Comparison of ENCODE assay signal across 8 cellular contexts in the genomic region with DNA sequence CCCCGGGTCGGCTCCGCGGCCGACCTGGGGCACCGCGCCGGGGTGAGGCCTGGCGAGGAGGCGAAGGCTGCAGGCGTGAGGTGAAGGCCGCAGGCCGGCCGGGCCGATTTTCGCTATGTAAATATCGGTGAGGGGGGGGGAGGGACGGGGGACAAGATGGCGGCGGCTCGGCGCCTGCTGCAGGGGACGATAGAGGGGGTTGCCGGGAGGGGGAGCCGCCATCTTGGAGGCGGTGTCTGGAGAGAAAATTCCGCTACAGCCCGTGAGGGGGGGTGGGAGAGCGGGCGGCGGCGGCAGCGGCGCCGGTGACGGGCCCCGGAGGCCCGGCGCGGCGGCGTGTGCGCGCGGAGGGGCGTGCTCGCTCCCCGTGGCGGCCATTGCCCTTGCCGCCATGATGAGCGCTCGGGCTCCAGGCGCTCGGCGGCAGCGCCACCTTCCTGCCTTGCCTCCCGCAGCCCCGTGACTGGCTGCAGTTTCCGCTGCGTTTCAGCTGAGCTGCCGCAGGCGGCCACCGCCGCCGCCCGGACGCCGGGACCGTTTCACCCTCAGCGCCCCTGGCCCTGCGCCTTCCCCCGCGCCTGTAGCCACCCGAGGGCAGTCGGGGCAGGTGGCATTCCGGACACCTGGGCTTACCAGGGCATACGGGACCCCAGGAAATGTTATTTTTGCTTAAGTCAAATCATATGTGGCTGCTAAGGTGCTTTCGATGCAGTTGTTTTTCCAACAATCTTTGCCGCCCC. TPM values are rescaled to one million over a fixed set of nuclear protein-coding genes. Genes with fewer than 3 reads are reported as not detected.
DNase-seq lines count a peak whose midpoint lies in the region; ATAC-seq and TF ChIP-seq lines count a peak whose summit lies in the region.

No MANE protein-coding gene starts in this region.

- H3K4me3 Mint-ChIP-seq in GM23338 = peak overlapping the region; percentile 91

- TF ChIP-seq CTCF in GM23338 (conservative IDR thresholded peaks at IDR 0.05; ENCODE audit: low read depth in 2 of 2) = peak in 1 of 2 experiments; percentile 37; a peak in 2 of 4 replicates
- peak; percentile 37 for TF ChIP-seq CTCF in RWPE2 (IDR thresholded peaks at IDR 0.05; ENCODE audit: poor library complexity, severe bottlenecking)
- peak; percentile 70 for TF ChIP-seq CTCF in neutrophil (IDR thresholded peaks at IDR 0.05)

- no peaks in the 10 kb centered on the region for H4K20me1 ChIP-seq in GM23338 (replicated peaks; ENCODE audit: insufficient read depth)

- no peaks in the 10 kb centered on the region for H3K27me3 Mint-ChIP-seq in GM23338 (ENCODE audit: insufficient read depth, low read depth, poor library complexity)

- no peak overlapping the region for H2AFZ ChIP-seq in GM23338

- H3K27me3 ChIP-seq in GM23338 (ENCODE audit: insufficient read depth) (no peaks in the 10 kb centered on the region), RWPE2 (ENCODE audit: insufficient read depth, poor library complexity, severe bottlenecking) (no peaks in the 10 kb centered on the region), neutrophil (no peaks in the 10 kb centered on the region)

- H3F3A ChIP-seq in GM23338 (replicated peaks; ENCODE audit: low read depth) = peaks cover 6% of the 10 kb centered on the region; the same call in 1 of the 2 replicates

- H3K4me2 ChIP-seq in GM23338 = peak overlapping the region; percentile 79

- ATAC-seq in GM23338 (peak; percentile 74), RWPE2 (ENCODE audit: low read depth) (peak; percentile 58)

- in situ Hi-C loops in G401 (cut with HindIII; ENCODE audit: low sequenced_read_pairs) = no loop called here

- no peaks in the 10 kb centered on the region for H3K36me3 ChIP-seq in GM23338 (ENCODE audit: insufficient read depth)
- H3K36me3 ChIP-seq in RWPE2 (ENCODE audit: low read depth) = peaks cover 15% of the 10 kb centered on the region; the same call in 1 of the 2 replicates
- H3K36me3 ChIP-seq in neutrophil = no peaks in the 10 kb centered on the region

- H3K27ac ChIP-seq in GM23338 (ENCODE audit: low read depth) = peak overlapping the region; percentile 99
- H3K27ac ChIP-seq in RWPE2 (ENCODE audit: poor library complexity, severe bottlenecking) = peak overlapping the region; percentile 91
- peak overlapping the region; percentile 99 for H3K27ac ChIP-seq in neutrophil

- peak overlapping the region; percentile 94 for H3K27ac Mint-ChIP-seq in GM23338

- H3K4me3 ChIP-seq in GM23338 (peak overlapping the region; percentile 88), RWPE2 (ENCODE audit: severe bottlenecking) (peak overlapping the region; percentile 90), neutrophil (ENCODE audit: low read depth in 1 of 2, low read length in 1 of 2) (peak overlapping the region; percentile 73 to 93)

- no peaks in the 10 kb centered on the region; the same call in 2 of the 3 replicates for H3K9me3 Mint-ChIP-seq in GM23338

- no peaks in the 10 kb centered on the region for H3K9me2 ChIP-seq in GM23338 (ENCODE audit: insufficient read depth)

- H3K79me2 ChIP-seq in GM23338 (replicated peaks; ENCODE audit: insufficient read depth) = peaks cover 47% of the 10 kb centered on the region

- DNase-seq in G401 (ENCODE audit: low spot score) = peak; percentile 83
- peak; percentile 83 for DNase-seq in GM23338 (ENCODE audit: low spot score)
- DNase-seq in LHCN-M2 (ENCODE audit: low read depth) = peak; percentile 80
- DNase-seq in RWPE2 (ENCODE audit: low spot score) = peak; percentile 68
- DNase-seq in activated naive CD4-positive, alpha-beta T cell (lab: John Stamatoyannopoulos, UW) = peak; percentile 49 to 88 (median 77)
- DNase-seq in foreskin melanocyte = peak; percentile 53
- DNase-seq in superior temporal gyrus (ENCODE audit: extremely low spot score) = peak; percentile 74

- H3K4me1 Mint-ChIP-seq in GM23338 = peaks cover 45% of the 10 kb centered on the region

- H3K4me1 ChIP-seq in GM23338 (ENCODE audit: insufficient read depth) = peaks cover 27% of the 10 kb centered on the region
- peaks cover 42% of the 10 kb centered on the region for H3K4me1 ChIP-seq in RWPE2 (ENCODE audit: insufficient read depth, poor library complexity, severe bottlenecking)
- H3K4me1 ChIP-seq in neutrophil (ENCODE audit: control insufficient read depth in 1 of 2, insufficient read depth in 1 of 2, low read depth in 1 of 2, low read length in 1 of 2) = peaks cover 34 to 52% of the 10 kb centered on the region in 2 experiments

- H3K9me3 ChIP-seq in RWPE2 (ENCODE audit: severe bottlenecking) (no peaks in the 10 kb centered on the region), neutrophil (no peaks in the 10 kb centered on the region)

- peaks cover 13% of the 10 kb centered on the region for H3K36me3 Mint-ChIP-seq in GM23338 (ENCODE audit: low read depth)

TF ChIP-seq in GM23338, 12 proteins besides CTCF, POLR2A, EP300 and RAD21:
- TF ChIP-seq EZH2 (IDR thresholded peaks at IDR 0.05; ENCODE audit: low read depth, unreplicated experiment) (no peak), POLR2AphosphoS5 (IDR thresholded peaks at IDR 0.05; ENCODE audit: low read depth) (peak; percentile 42; the same call in 1 of the 2 replicates)
TF ChIP-seq in GM23338: peak in this region for 1.

RNA-seq across cellular contexts. Expression of a gene that starts 0.7 kb away (rescaled TPM):
- total RNA-seq in G401 (2014; rRNA removed; shearing (Covaris generic)) = 10.8 and 14.2 TPM in 2 replicates
- 15.4 and 15.9 TPM in 2 replicates for total RNA-seq in GM23338 (2014; rRNA removed; shearing (Covaris generic))
- 8.3 and 11.0 TPM in 2 replicates for polyA plus RNA-seq in GM23338 (2016; fragmentation: Nextera tagmentation; extraction: Ambion mirVana)
- total RNA-seq in LHCN-M2 (2014; rRNA removed) = 22.7 and 23.6 TPM in 2 replicates
- 5.5 TPM for polyA plus RNA-seq in LHCN-M2 (2012)

Comparison
In these comparisons a context has a peak if more than half of its experiments do, and no peak if none do; other contexts are left out.
1. Peak in every context shown above with its lines: DNase-seq, ATAC-seq, H3K4me3 ChIP-seq and H3K27ac ChIP-seq.